In the genomic region with DNA sequence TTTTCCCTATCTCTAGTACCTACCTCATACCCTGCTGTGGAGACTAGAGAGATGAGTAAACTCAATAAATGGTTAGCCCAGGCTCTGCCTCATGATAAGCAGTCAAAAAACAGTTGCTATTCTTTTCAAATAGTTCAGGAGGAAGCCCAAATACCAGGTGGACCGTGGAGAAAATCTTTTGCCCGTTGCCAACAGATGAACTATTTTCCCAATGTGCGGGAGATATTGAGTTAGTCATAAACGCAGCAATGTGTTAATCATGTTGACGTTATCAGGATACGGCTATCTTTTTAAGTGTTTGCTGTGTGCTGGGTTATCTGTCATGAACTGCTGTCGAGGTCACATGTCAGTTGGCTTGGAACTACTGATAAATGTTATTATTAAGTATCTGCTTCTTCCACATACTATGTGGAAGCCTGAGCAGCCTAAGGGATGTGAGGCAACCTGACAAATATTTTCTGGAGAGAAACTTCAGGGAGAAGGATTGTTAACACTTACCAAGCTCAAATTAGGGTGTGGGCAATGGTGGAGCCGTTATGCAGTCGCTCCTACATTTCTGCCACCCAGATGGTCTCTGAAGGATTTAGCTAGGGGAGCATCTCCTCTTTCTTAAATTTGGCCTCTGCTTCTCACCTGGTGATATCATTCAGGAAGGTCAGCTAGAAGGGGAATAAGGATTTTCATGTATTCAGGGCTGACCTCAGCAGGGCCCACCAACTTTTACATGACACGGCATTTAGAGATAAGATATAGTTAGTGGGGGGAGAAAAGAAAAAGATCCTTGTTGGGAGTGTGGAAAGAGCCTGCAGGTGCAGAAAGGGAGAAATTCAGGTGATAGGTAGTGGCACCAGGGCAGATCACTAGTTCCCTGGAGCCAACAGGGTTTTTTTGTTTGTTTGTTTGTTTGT, we compare ENCODE assay signal across 1 cellular context.
TF ChIP-seq lines count a peak whose summit lies in the region.

No MANE protein-coding gene starts in this region.

TF ChIP-seq in K562, 482 proteins besides CTCF, POLR2A, EP300 and RAD21 (continued from another document and continues in another):
- TF ChIP-seq, protein P1, sequence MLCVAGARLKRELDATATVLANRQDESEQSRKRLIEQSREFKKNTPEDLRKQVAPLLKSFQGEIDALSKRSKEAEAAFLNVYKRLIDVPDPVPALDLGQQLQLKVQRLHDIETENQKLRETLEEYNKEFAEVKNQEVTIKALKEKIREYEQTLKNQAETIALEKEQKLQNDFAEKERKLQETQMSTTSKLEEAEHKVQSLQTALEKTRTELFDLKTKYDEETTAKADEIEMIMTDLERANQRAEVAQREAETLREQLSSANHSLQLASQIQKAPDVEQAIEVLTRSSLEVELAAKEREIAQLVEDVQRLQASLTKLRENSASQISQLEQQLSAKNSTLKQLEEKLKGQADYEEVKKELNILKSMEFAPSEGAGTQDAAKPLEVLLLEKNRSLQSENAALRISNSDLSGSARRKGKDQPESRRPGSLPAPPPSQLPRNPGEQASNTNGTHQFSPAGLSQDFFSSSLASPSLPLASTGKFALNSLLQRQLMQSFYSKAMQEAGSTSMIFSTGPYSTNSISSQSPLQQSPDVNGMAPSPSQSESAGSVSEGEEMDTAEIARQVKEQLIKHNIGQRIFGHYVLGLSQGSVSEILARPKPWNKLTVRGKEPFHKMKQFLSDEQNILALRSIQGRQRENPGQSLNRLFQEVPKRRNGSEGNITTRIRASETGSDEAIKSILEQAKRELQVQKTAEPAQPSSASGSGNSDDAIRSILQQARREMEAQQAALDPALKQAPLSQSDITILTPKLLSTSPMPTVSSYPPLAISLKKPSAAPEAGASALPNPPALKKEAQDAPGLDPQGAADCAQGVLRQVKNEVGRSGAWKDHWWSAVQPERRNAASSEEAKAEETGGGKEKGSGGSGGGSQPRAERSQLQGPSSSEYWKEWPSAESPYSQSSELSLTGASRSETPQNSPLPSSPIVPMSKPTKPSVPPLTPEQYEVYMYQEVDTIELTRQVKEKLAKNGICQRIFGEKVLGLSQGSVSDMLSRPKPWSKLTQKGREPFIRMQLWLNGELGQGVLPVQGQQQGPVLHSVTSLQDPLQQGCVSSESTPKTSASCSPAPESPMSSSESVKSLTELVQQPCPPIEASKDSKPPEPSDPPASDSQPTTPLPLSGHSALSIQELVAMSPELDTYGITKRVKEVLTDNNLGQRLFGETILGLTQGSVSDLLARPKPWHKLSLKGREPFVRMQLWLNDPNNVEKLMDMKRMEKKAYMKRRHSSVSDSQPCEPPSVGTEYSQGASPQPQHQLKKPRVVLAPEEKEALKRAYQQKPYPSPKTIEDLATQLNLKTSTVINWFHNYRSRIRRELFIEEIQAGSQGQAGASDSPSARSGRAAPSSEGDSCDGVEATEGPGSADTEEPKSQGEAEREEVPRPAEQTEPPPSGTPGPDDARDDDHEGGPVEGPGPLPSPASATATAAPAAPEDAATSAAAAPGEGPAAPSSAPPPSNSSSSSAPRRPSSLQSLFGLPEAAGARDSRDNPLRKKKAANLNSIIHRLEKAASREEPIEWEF (CRISPR knock-in tag; IDR thresholded peaks at IDR 0.05): peak; percentile 88
- peak; percentile 96 for TF ChIP-seq CTBP1 (IDR thresholded peaks at IDR 0.05; ENCODE audit: borderline replicate concordance)
- TF ChIP-seq, protein P2, sequence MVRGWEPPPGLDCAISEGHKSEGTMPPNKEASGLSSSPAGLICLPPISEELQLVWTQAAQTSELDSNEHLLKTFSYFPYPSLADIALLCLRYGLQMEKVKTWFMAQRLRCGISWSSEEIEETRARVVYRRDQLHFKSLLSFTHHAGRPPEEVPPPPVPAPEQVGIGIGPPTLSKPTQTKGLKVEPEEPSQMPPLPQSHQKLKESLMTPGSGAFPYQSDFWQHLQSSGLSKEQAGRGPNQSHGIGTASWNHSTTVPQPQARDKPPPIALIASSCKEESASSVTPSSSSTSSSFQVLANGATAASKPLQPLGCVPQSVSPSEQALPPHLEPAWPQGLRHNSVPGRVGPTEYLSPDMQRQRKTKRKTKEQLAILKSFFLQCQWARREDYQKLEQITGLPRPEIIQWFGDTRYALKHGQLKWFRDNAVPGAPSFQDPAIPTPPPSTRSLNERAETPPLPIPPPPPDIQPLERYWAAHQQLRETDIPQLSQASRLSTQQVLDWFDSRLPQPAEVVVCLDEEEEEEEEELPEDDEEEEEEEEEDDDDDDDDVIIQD (CRISPR knock-in tag; IDR thresholded peaks at IDR 0.05): no peak
- no peak for TF ChIP-seq POLR3A (IDR thresholded peaks at IDR 0.05; ENCODE audit: borderline replicate concordance, extremely low read depth, insufficient read depth, insufficient read length)
- TF ChIP-seq ZNF232 (CRISPR knock-in tag; IDR thresholded peaks at IDR 0.05): no peak
- 0 out of 2 replicates have a peak, but pooled peaks have one; percentile 40 for TF ChIP-seq OTX1 (CRISPR knock-in tag; IDR thresholded peaks at IDR 0.05)
- no peak for TF ChIP-seq ZNF347 (CRISPR knock-in tag; IDR thresholded peaks at IDR 0.05; ENCODE audit: low read depth)
- TF ChIP-seq, protein P3, sequence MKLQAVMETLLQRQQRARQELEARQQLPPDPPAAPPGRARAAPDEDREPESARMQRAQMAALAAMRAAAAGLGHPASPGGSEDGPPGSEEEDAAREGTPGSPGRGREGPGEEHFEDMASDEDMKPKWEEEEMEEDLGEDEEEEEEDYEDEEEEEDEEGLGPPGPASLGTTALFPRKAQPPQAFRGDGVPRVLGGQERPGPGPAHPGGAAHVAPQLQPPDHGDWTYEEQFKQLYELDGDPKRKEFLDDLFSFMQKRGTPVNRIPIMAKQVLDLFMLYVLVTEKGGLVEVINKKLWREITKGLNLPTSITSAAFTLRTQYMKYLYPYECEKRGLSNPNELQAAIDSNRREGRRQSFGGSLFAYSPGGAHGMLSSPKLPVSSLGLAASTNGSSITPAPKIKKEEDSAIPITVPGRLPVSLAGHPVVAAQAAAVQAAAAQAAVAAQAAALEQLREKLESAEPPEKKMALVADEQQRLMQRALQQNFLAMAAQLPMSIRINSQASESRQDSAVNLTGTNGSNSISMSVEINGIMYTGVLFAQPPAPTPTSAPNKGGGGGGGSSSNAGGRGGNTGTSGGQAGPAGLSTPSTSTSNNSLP (IDR thresholded peaks at IDR 0.05; ENCODE audit: borderline replicate concordance, low read depth, low read length): peak; percentile 94
- peak; percentile 89 for TF ChIP-seq MYNN (IDR thresholded peaks at IDR 0.05)
- no peak for TF ChIP-seq MYNN (CRISPR knock-in tag; IDR thresholded peaks at IDR 0.05)
- TF ChIP-seq, protein P4, sequence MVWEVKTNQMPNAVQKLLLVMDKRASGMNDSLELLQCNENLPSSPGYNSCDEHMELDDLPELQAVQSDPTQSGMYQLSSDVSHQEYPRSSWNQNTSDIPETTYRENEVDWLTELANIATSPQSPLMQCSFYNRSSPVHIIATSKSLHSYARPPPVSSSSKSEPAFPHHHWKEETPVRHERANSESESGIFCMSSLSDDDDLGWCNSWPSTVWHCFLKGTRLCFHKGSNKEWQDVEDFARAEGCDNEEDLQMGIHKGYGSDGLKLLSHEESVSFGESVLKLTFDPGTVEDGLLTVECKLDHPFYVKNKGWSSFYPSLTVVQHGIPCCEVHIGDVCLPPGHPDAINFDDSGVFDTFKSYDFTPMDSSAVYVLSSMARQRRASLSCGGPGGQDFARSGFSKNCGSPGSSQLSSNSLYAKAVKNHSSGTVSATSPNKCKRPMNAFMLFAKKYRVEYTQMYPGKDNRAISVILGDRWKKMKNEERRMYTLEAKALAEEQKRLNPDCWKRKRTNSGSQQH (CRISPR knock-in tag; IDR thresholded peaks at IDR 0.05): peak; percentile 58; the same call in 1 of the 2 replicates
- no peak for TF ChIP-seq CREBBP (IDR thresholded peaks at IDR 0.05; ENCODE audit: low read depth, low read length)
- TF ChIP-seq ZSCAN29 (IDR thresholded peaks at IDR 0.05): no peak
- no peak for TF ChIP-seq RBM14 (IDR thresholded peaks at IDR 0.05; ENCODE audit: borderline replicate concordance, insufficient read depth, low read depth, low read length)
- TF ChIP-seq, protein P5, sequence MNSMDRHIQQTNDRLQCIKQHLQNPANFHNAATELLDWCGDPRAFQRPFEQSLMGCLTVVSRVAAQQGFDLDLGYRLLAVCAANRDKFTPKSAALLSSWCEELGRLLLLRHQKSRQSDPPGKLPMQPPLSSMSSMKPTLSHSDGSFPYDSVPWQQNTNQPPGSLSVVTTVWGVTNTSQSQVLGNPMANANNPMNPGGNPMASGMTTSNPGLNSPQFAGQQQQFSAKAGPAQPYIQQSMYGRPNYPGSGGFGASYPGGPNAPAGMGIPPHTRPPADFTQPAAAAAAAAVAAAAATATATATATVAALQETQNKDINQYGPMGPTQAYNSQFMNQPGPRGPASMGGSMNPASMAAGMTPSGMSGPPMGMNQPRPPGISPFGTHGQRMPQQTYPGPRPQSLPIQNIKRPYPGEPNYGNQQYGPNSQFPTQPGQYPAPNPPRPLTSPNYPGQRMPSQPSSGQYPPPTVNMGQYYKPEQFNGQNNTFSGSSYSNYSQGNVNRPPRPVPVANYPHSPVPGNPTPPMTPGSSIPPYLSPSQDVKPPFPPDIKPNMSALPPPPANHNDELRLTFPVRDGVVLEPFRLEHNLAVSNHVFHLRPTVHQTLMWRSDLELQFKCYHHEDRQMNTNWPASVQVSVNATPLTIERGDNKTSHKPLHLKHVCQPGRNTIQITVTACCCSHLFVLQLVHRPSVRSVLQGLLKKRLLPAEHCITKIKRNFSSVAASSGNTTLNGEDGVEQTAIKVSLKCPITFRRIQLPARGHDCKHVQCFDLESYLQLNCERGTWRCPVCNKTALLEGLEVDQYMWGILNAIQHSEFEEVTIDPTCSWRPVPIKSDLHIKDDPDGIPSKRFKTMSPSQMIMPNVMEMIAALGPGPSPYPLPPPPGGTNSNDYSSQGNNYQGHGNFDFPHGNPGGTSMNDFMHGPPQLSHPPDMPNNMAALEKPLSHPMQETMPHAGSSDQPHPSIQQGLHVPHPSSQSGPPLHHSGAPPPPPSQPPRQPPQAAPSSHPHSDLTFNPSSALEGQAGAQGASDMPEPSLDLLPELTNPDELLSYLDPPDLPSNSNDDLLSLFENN (IDR thresholded peaks at IDR 0.05; ENCODE audit: low read depth in 2 of 2, low read length in 2 of 2): peak in 1 of 2 experiments; percentile 99; a peak in 2 of 4 replicates
- no peak for TF ChIP-seq MCM3 (IDR thresholded peaks at IDR 0.05)
- peak; percentile 98 for TF ChIP-seq CC2D1A (IDR thresholded peaks at IDR 0.05)
- TF ChIP-seq ZNF197 (CRISPR knock-in tag; IDR thresholded peaks at IDR 0.05; ENCODE audit: low read depth): peak; percentile 96
- peak; percentile 94 for TF ChIP-seq GATAD2A (IDR thresholded peaks at IDR 0.05)
- no peak; the same call in 1 of the 2 replicates for TF ChIP-seq MAFG (tag; conservative IDR thresholded peaks at IDR 0.05)
- TF ChIP-seq ETV1 (tag; conservative IDR thresholded peaks at IDR 0.05; ENCODE audit: low read depth): peak; percentile 52; the same call in 1 of the 2 replicates
- TF ChIP-seq KLF6 (CRISPR knock-in tag; IDR thresholded peaks at IDR 0.05; ENCODE audit: borderline replicate concordance): no peak
- no peak for TF ChIP-seq ZKSCAN1 (IDR thresholded peaks at IDR 0.05; ENCODE audit: low read depth, low read length)
- TF ChIP-seq SRF (CRISPR knock-in tag; IDR thresholded peaks at IDR 0.05): 0 out of 4 replicates have a peak, but pooled peaks of 1 of the 2 experiments have one; percentile 13
- TF ChIP-seq HLTF (IDR thresholded peaks at IDR 0.05): peak; percentile 75; the same call in 1 of the 2 replicates
- TF ChIP-seq ARNT (IDR thresholded peaks at IDR 0.05): peak; percentile 97 to 98
- TF ChIP-seq SMC3 (conservative IDR thresholded peaks at IDR 0.05; ENCODE audit: insufficient read depth, low read depth, low read length): no peak
- peak; percentile 100 for TF ChIP-seq PML (IDR thresholded peaks at IDR 0.05; ENCODE audit: low read length)
- TF ChIP-seq, protein P6, sequence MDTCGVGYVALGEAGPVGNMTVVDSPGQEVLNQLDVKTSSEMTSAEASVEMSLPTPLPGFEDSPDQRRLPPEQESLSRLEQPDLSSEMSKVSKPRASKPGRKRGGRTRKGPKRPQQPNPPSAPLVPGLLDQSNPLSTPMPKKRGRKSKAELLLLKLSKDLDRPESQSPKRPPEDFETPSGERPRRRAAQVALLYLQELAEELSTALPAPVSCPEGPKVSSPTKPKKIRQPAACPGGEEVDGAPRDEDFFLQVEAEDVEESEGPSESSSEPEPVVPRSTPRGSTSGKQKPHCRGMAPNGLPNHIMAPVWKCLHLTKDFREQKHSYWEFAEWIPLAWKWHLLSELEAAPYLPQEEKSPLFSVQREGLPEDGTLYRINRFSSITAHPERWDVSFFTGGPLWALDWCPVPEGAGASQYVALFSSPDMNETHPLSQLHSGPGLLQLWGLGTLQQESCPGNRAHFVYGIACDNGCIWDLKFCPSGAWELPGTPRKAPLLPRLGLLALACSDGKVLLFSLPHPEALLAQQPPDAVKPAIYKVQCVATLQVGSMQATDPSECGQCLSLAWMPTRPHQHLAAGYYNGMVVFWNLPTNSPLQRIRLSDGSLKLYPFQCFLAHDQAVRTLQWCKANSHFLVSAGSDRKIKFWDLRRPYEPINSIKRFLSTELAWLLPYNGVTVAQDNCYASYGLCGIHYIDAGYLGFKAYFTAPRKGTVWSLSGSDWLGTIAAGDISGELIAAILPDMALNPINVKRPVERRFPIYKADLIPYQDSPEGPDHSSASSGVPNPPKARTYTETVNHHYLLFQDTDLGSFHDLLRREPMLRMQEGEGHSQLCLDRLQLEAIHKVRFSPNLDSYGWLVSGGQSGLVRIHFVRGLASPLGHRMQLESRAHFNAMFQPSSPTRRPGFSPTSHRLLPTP (IDR thresholded peaks at IDR 0.05; ENCODE audit: borderline replicate concordance, extremely low read depth, insufficient read length): no peak
- TF ChIP-seq, protein P7, sequence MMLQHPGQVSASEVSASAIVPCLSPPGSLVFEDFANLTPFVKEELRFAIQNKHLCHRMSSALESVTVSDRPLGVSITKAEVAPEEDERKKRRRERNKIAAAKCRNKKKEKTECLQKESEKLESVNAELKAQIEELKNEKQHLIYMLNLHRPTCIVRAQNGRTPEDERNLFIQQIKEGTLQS (IDR thresholded peaks at IDR 0.05): peak; percentile 96
- TF ChIP-seq, protein P7 (CRISPR knock-in tag; conservative IDR thresholded peaks at IDR 0.05): peak; percentile 96
- peak; percentile 100 for TF ChIP-seq DPF2 (IDR thresholded peaks at IDR 0.05)
- peak; percentile 100 for TF ChIP-seq CBFA2T3 (IDR thresholded peaks at IDR 0.05)
- TF ChIP-seq, protein P8, sequence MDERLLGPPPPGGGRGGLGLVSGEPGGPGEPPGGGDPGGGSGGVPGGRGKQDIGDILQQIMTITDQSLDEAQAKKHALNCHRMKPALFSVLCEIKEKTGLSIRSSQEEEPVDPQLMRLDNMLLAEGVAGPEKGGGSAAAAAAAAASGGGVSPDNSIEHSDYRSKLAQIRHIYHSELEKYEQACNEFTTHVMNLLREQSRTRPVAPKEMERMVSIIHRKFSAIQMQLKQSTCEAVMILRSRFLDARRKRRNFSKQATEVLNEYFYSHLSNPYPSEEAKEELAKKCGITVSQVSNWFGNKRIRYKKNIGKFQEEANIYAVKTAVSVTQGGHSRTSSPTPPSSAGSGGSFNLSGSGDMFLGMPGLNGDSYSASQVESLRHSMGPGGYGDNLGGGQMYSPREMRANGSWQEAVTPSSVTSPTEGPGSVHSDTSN (CRISPR knock-in tag; IDR thresholded peaks at IDR 0.05; ENCODE audit: low read depth): peak; percentile 71
- TF ChIP-seq, protein P8 (tag; conservative IDR thresholded peaks at IDR 0.05; ENCODE audit: low read depth): peak; percentile 99
